ENCODE assay signal across 7 cellular contexts in the genomic region with DNA sequence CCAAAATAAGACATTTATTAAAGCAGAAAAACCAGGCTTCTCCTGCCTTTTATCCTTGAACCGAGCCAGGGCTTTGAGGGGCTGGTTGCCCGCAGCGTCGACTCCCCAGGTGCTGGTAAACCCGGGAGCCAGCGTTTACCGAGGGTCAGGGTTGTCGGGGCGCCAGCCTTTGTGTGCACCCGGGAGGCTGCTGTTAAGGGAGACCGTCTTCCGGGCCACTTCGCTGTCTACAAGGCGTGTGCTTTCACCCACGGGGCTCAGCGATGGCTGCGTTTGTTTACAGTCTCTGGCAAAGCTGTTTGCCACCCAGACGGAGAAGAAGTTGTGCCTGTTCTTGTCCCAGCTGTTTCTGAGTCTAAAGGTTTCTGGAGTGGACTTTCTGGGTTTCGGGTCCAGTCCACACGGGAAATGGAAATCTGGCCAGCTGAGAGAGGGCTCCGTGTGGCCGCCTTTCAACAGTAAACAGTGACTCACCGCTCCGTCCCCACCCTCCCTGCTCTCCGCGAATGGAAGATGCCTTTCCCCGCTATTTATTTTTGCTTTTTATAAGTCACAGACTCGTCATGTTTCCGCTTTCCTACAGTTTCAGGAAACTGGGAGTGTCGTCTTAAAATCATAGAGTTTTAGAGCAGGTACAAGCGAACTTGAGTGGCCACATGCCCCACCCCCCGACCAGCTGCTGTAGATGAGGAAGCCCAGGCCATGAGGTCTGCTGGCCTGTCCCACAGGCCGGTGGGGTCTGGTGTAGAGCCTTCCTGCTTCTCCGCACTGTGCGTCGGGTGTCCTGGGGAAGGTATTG. TPM values are rescaled to one million over a fixed set of nuclear protein-coding genes. Genes with fewer than 3 reads are reported as not detected.
DNase-seq lines count a peak whose midpoint lies in the region; ATAC-seq and TF ChIP-seq lines count a peak whose summit lies in the region.

No MANE protein-coding gene starts in this region.

- H3K27ac Mint-ChIP-seq in GM23338, result 0 out of 2 replicates have a peak overlapping the region, but pooled peaks have one; percentile 48

- WGBS in heart right ventricle, 2 donors, result 14 to 19% methylated on average over 36 of the region's 36 CpGs

- no peaks in the 10 kb centered on the region for H3K9me3 Mint-ChIP-seq in GM23338

- peak overlapping the region; percentile 84 for H3K4me3 Mint-ChIP-seq in GM23338

- DNase-seq in GM23338 (ENCODE audit: low spot score) (no peak), SJSA1 (ENCODE audit: low read depth in 1 of 2, low spot score in 2 of 2) (peak; percentile 93 to 97), adipocyte (ENCODE audit: low read depth) (peak; percentile 93), heart right ventricle (peak; percentile 69 to 88)

- H3K9me2 ChIP-seq in GM23338 (ENCODE audit: insufficient read depth), result no peaks in the 10 kb centered on the region

- H4K20me1 ChIP-seq in GM23338 (replicated peaks; ENCODE audit: insufficient read depth), result no peaks in the 10 kb centered on the region; the same call in 1 of the 2 replicates

- H3K4me3 ChIP-seq in GM23338, result peak overlapping the region; percentile 55; the same call in 1 of the 2 replicates
- peak overlapping the region; percentile 58 for H3K4me3 ChIP-seq in SJSA1
- H3K4me3 ChIP-seq in adipocyte (ENCODE audit: low read length), result peak overlapping the region; percentile 84
- H3K4me3 ChIP-seq in heart right ventricle, result peak overlapping the region in 9 of 10 donors; percentile 60 to 73 (median 66)
- peak overlapping the region; percentile 87 for H3K4me3 ChIP-seq in rectal smooth muscle tissue (ENCODE audit: low read length)

- H3F3A ChIP-seq in GM23338 (replicated peaks; ENCODE audit: low read depth), result 0 out of 2 replicates have a peak, but pooled peaks cover 11% of the 10 kb centered on the region

- no peaks in the 10 kb centered on the region for H3K9me3 ChIP-seq in SJSA1 (replicated peaks)
- no peaks in the 10 kb centered on the region for H3K9me3 ChIP-seq in adipocyte (ENCODE audit: control insufficient read depth, low read length)
- no peaks in the 10 kb centered on the region for H3K9me3 ChIP-seq in heart right ventricle

- H3K27ac ChIP-seq in GM23338 (ENCODE audit: low read depth), result peak overlapping the region; percentile 50
- H3K27ac ChIP-seq in SJSA1, result peak overlapping the region; percentile 92
- peak overlapping the region; percentile 69 to 100 (median 98) for H3K27ac ChIP-seq in heart right ventricle
- H3K27ac ChIP-seq in rectal smooth muscle tissue (ENCODE audit: low read depth, low read length), result peak overlapping the region; percentile 92

- H3K9ac ChIP-seq in adipocyte (ENCODE audit: low read length) (peak overlapping the region; percentile 84), rectal smooth muscle tissue (ENCODE audit: low read length) (peak overlapping the region; percentile 70)

- peaks cover 36% of the 10 kb centered on the region for H3K4me1 Mint-ChIP-seq in GM23338

- H3K36me3 ChIP-seq in GM23338 (ENCODE audit: insufficient read depth) (no peaks in the 10 kb centered on the region), SJSA1 (peaks cover 27% of the 10 kb centered on the region), adipocyte (ENCODE audit: control insufficient read depth, insufficient read depth, low read length, severe bottlenecking) (no peaks in the 10 kb centered on the region), heart right ventricle (peaks cover 0 to 16% (median 0%) of the 10 kb centered on the region in 9 donors), rectal smooth muscle tissue (ENCODE audit: control insufficient read depth, insufficient read depth, low read length) (no peaks in the 10 kb centered on the region)

- peaks cover 29% of the 10 kb centered on the region for H3K27me3 Mint-ChIP-seq in GM23338 (ENCODE audit: insufficient read depth, low read depth, poor library complexity)

- no peak overlapping the region for H2AFZ ChIP-seq in GM23338

- ATAC-seq in GM23338, result no peak; the same call in 2 of the 3 replicates
- ATAC-seq in heart right ventricle, result peak; percentile 19 to 62 (median 38)
- ATAC-seq in HG02884 (IDR thresholded peaks at IDR 0.05; ENCODE audit: unreplicated experiment), result no peak
- no peak for ATAC-seq in GM19455 (IDR thresholded peaks at IDR 0.05; ENCODE audit: unreplicated experiment)

- TF ChIP-seq CTCF in GM23338 (conservative IDR thresholded peaks at IDR 0.05; ENCODE audit: low read depth in 2 of 2) (no peak), heart right ventricle (IDR thresholded peaks at IDR 0.05) (no peak)

- intact Hi-C loops in heart right ventricle (cut with DNase I), result loop anchor here in 2 of 10 donors (2.0 to 5.0 kb wide), 3 partner anchors 18 to 40 kb away; a partner anchor contains a TSS

- peaks cover 63% of the 10 kb centered on the region for H3K79me2 ChIP-seq in GM23338 (replicated peaks; ENCODE audit: insufficient read depth)

- peak overlapping the region; percentile 78; the same call in 1 of the 2 replicates for H3K4me2 ChIP-seq in GM23338

- no peaks in the 10 kb centered on the region for H3K27me3 ChIP-seq in GM23338 (ENCODE audit: insufficient read depth)
- no peaks in the 10 kb centered on the region for H3K27me3 ChIP-seq in SJSA1 (replicated peaks)
- H3K27me3 ChIP-seq in adipocyte (replicated peaks; ENCODE audit: control insufficient read depth, insufficient read depth, low read length), result no peaks in the 10 kb centered on the region
- H3K27me3 ChIP-seq in heart right ventricle, result no peaks in the 10 kb centered on the region
- no peaks in the 10 kb centered on the region for H3K27me3 ChIP-seq in rectal smooth muscle tissue (ENCODE audit: control insufficient read depth, insufficient read depth, low read length)

- peaks cover 3% of the 10 kb centered on the region; the same call in 1 of the 3 replicates for H3K36me3 Mint-ChIP-seq in GM23338 (ENCODE audit: low read depth)

- H3K4me1 ChIP-seq in GM23338 (ENCODE audit: insufficient read depth), result peaks cover 20% of the 10 kb centered on the region
- H3K4me1 ChIP-seq in SJSA1 (replicated peaks), result peaks cover 61% of the 10 kb centered on the region
- peaks cover 42% of the 10 kb centered on the region for H3K4me1 ChIP-seq in adipocyte (ENCODE audit: control insufficient read depth, insufficient read depth, low read length)
- H3K4me1 ChIP-seq in heart right ventricle, result peaks cover 18 to 68% (median 59%) of the 10 kb centered on the region in 9 donors
- peaks cover 21% of the 10 kb centered on the region for H3K4me1 ChIP-seq in rectal smooth muscle tissue (ENCODE audit: control insufficient read depth, insufficient read depth, low read length)

TF ChIP-seq in GM23338, 12 proteins besides CTCF, POLR2A, EP300 and RAD21 (continues in another document):
- TF ChIP-seq, protein P1, sequence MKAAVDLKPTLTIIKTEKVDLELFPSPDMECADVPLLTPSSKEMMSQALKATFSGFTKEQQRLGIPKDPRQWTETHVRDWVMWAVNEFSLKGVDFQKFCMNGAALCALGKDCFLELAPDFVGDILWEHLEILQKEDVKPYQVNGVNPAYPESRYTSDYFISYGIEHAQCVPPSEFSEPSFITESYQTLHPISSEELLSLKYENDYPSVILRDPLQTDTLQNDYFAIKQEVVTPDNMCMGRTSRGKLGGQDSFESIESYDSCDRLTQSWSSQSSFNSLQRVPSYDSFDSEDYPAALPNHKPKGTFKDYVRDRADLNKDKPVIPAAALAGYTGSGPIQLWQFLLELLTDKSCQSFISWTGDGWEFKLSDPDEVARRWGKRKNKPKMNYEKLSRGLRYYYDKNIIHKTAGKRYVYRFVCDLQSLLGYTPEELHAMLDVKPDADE (IDR thresholded peaks at IDR 0.05), result no peak
- TF ChIP-seq CREB1 (CRISPR knock-in tag; IDR thresholded peaks at IDR 0.05; ENCODE audit: low read depth), result no peak

RNA-seq across cellular contexts. Expression of a gene that starts 2.2 kb away (rescaled TPM):
- total RNA-seq in GM23338 (2014; rRNA removed; shearing (Covaris generic)), result 14.2 and 19.3 TPM in 2 replicates
- 4.4 and 5.1 TPM in 2 replicates for polyA plus RNA-seq in GM23338 (2016; fragmentation: Nextera tagmentation; extraction: Ambion mirVana)
- 47.2 and 51.7 TPM in 2 replicates for total RNA-seq in SJSA1 (2014; rRNA removed; shearing (Covaris generic))
- 100 to 1,000 TPM in 5 of 10 donors, 10 to 100 TPM in 5; 58.6 to 180 (median 106) TPM for total RNA-seq in heart right ventricle
- 100 to 1,000 TPM in 1 of 2 donors, 10 to 100 TPM in 1; 82.1 to 102 TPM for polyA plus RNA-seq in heart right ventricle

RNA-seq across cellular contexts. Expression of a gene that starts 23.4 kb away (rescaled TPM):
- total RNA-seq in GM23338 (2014; rRNA removed; shearing (Covaris generic)), result 0.04 and 0.66 TPM in 2 replicates
- polyA plus RNA-seq in GM23338 (2016; fragmentation: Nextera tagmentation; extraction: Ambion mirVana) (0.03 and 0.18 TPM in 2 replicates), heart right ventricle (1 to 10 TPM in 1 of 2 donors, under 1 TPM in 1; 0.45 to 1.2 TPM)
- total RNA-seq in SJSA1 (2014; rRNA removed; shearing (Covaris generic)), result 1.8 and 3.2 TPM in 2 replicates
- total RNA-seq in heart right ventricle, result under 1 TPM; 0.09 to 0.85 (median 0.51) TPM

RNA-seq across cellular contexts. Expression of a gene that starts 28.5 kb away (rescaled TPM):
- total RNA-seq in GM23338 (2014; rRNA removed; shearing (Covaris generic)), result 81.1 and 111 TPM in 2 replicates
- polyA plus RNA-seq in GM23338 (2016; fragmentation: Nextera tagmentation; extraction: Ambion mirVana) (31.4 and 35.1 TPM in 2 replicates), heart right ventricle (10 to 100 TPM; 42.4 to 58.0 TPM)
- 34.9 and 36.8 TPM in 2 replicates for total RNA-seq in SJSA1 (2014; rRNA removed; shearing (Covaris generic))
- total RNA-seq in heart right ventricle, result 10 to 100 TPM; 41.5 to 59.4 (median 45.4) TPM

RNA-seq across cellular contexts. Expression of a gene that starts 37.2 kb away (rescaled TPM):
- total RNA-seq in GM23338 (2014; rRNA removed; shearing (Covaris generic)), result 28.3 and 32.0 TPM in 2 replicates
- 84.8 and 93.6 TPM in 2 replicates for polyA plus RNA-seq in GM23338 (2016; fragmentation: Nextera tagmentation; extraction: Ambion mirVana)
- total RNA-seq in SJSA1 (2014; rRNA removed; shearing (Covaris generic)), result 63.9 and 84.7 TPM in 2 replicates
- 10 to 100 TPM in 8 of 10 donors, 1 to 10 TPM in 2; 7.3 to 14.1 (median 11.1) TPM for total RNA-seq in heart right ventricle
- 10 to 100 TPM; 44.6 to 45.7 TPM for polyA plus RNA-seq in heart right ventricle

Comparison
In these comparisons a context has a peak if more than half of its experiments do, and no peak if none do; other contexts are left out.
1. ATAC-seq: peak in heart right ventricle (8 of 8); none in GM23338 (single experiment), HG02884 (single experiment) and GM19455 (single experiment).
2. Peak in every context shown above with its lines, with median percentiles within 50 percentile points of each other: H3K27ac ChIP-seq and H3K4me3 ChIP-seq.